28 cellular contexts compared by ENCODE assay signal in genomic region chr6:169561665-169562064, GRCh38.
"Had no signal": no experiment of that assay in that cellular context is flagged by ENCODE, and none has a peak within 500 bp of the region (broad histone marks: within the 10 kb centered on the region; RNA-seq: fewer than 3 reads in every experiment).

No MANE protein-coding gene starts in this region.

- H3K36me3 Mint-ChIP-seq: natural killer cell treated with Interleukin-12 subunit alpha and Interleukin-12 subunit beta and Interleukin-15 and Interleukin-18, amount 100 ng/mL, for 72 hours; stimulated activated effector memory CD8-positive, alpha-beta T cell treated with anti-CD3 and anti-CD28 coated beads, Interleukin-12 subunit alpha, Interleukin-12 subunit beta, amount 100 ng/mL, for 72 hours had no signal

- H3K27me3 ChIP-seq: neural progenitor cell, ovary, right lobe of liver, sigmoid colon, stomach, thyroid gland, tibial nerve, upper lobe of left lung, vagina had no signal

- H3K4me3 ChIP-seq: neural progenitor cell, ovary, psoas muscle, right lobe of liver, sigmoid colon, stomach, thoracic aorta, thyroid gland, tibial nerve, upper lobe of left lung, vagina had no signal

- DNase-seq: naive thymus-derived CD8-positive, alpha-beta T cell; occipital lobe; ovary; posterior cingulate gyrus; psoas muscle; right cardiac atrium; right lobe of liver; sigmoid colon; small intestine; stimulated activated CD4-positive, alpha-beta T cell treated with anti-CD3 and anti-CD28 coated beads, Interleukin-15, amount 100 ng/mL, for 24 hours; stimulated activated CD4-positive, alpha-beta T cell treated with anti-CD3 and anti-CD28 coated beads, Interleukin-2, amount 100 ng/mL, for 24 hours; stimulated activated CD4-positive, alpha-beta T cell treated with anti-CD3 and anti-CD28 coated beads, Interleukin-2, amount 100 ng/mL, for 48 hours; stimulated activated CD4-positive, alpha-beta T cell treated with anti-CD3 and anti-CD28 coated beads, Interleukin-4, amount 100 ng/mL, for 24 hours; stimulated activated naive B cell treated with anti-CD40 and anti-IgM and Interleukin-4, amounts not matched to agents 10 μg/mL and 1 μg/mL and 100 μg/mL, for 72 hours; stimulated activated naive CD4-positive, alpha-beta T cell treated with Interleukin-2 at 50 U/mL for 16 hours; stomach; thyroid gland; trophoblast cell; upper lobe of left lung had no signal

- H3K27ac Mint-ChIP-seq: natural killer cell treated with Interleukin-12 subunit alpha and Interleukin-12 subunit beta and Interleukin-15 and Interleukin-18, amount 100 ng/mL, for 72 hours; neural progenitor cell; stimulated activated effector memory CD8-positive, alpha-beta T cell treated with anti-CD3 and anti-CD28 coated beads, Interleukin-12 subunit alpha, Interleukin-12 subunit beta, amount 100 ng/mL, for 72 hours; stimulated activated naive B cell treated with anti-CD40 and anti-IgM and Interleukin-4, amounts not matched to agents 10 μg/mL and 1 μg/mL and 100 μg/mL, for 72 hours; stimulated activated naive CD8-positive, alpha-beta T cell treated with anti-CD3 and anti-CD28 coated beads, Interleukin-15, Interleukin-2, amounts not matched to agents 100 ng/mL and 50 ng/mL, for 24 hours had no signal

- H3K9ac ChIP-seq: neural progenitor cell, parathyroid adenoma had no signal

- H3K27ac ChIP-seq: neural progenitor cell, ovary, parathyroid adenoma, psoas muscle, right lobe of liver, sigmoid colon, stomach, thoracic aorta, thyroid gland, tibial nerve, upper lobe of left lung, vagina had no signal

- H3K9me3 ChIP-seq: ovary, psoas muscle, right lobe of liver, sigmoid colon, stomach, thoracic aorta, thyroid gland, upper lobe of left lung, vagina had no signal

- H3K27me3 Mint-ChIP-seq: natural killer cell treated with Interleukin-12 subunit alpha and Interleukin-12 subunit beta and Interleukin-15 and Interleukin-18, amount 100 ng/mL, for 72 hours; stimulated activated naive B cell treated with anti-CD40 and anti-IgM and Interleukin-4, amounts not matched to agents 10 μg/mL and 1 μg/mL and 100 μg/mL, for 72 hours had no signal

- H3K4me1 ChIP-seq: neural progenitor cell, parathyroid adenoma, psoas muscle, stomach, thyroid gland, upper lobe of left lung, vagina had no signal

- H2AFZ ChIP-seq: neural progenitor cell, parathyroid adenoma had no signal

- H3K9me3 Mint-ChIP-seq: natural killer cell treated with Interleukin-12 subunit alpha and Interleukin-12 subunit beta and Interleukin-15 and Interleukin-18, amount 100 ng/mL, for 72 hours; stimulated activated naive CD8-positive, alpha-beta T cell treated with anti-CD3 and anti-CD28 coated beads, Interleukin-15, Interleukin-2, amounts not matched to agents 100 ng/mL and 50 ng/mL, for 24 hours had no signal

- H3K4me3 Mint-ChIP-seq: naive thymus-derived CD8-positive, alpha-beta T cell; natural killer cell treated with Interleukin-12 subunit alpha and Interleukin-12 subunit beta and Interleukin-15 and Interleukin-18, amount 100 ng/mL, for 72 hours; neural progenitor cell; stimulated activated effector memory CD8-positive, alpha-beta T cell treated with anti-CD3 and anti-CD28 coated beads, Interleukin-12 subunit alpha, Interleukin-12 subunit beta, amount 100 ng/mL, for 72 hours; stimulated activated naive B cell treated with anti-CD40 and anti-IgM and Interleukin-4, amounts not matched to agents 10 μg/mL and 1 μg/mL and 100 μg/mL, for 72 hours; stimulated activated naive CD8-positive, alpha-beta T cell treated with anti-CD3 and anti-CD28 coated beads, Interleukin-15, Interleukin-2, amounts not matched to agents 100 ng/mL and 50 ng/mL, for 24 hours had no signal

- FAIRE-seq: small intestine, urothelium cell line had no signal

- H3K36me3 ChIP-seq: neural progenitor cell, ovary, right lobe of liver, sigmoid colon, thoracic aorta, thyroid gland, upper lobe of left lung had no signal

- H3K79me2 ChIP-seq: parathyroid adenoma had no signal

- ATAC-seq: naive thymus-derived CD8-positive, alpha-beta T cell; natural killer cell treated with Interleukin-12 subunit alpha and Interleukin-12 subunit beta and Interleukin-15 and Interleukin-18, amount 100 ng/mL, for 72 hours; psoas muscle; right cardiac atrium; stimulated activated effector memory CD8-positive, alpha-beta T cell treated with anti-CD3 and anti-CD28 coated beads, Interleukin-12 subunit alpha, Interleukin-12 subunit beta, amount 100 ng/mL, for 72 hours; stimulated activated naive B cell treated with anti-CD40 and anti-IgM and Interleukin-4, amounts not matched to agents 10 μg/mL and 1 μg/mL and 100 μg/mL, for 72 hours had no signal

- H3K4me2 ChIP-seq: neural progenitor cell had no signal

- H3K4me1 Mint-ChIP-seq: neural progenitor cell had no signal
